ENCODE assay signal across 18 cellular contexts in genomic region chr3:119585193-119585592, GRCh38. TPM values are rescaled to one million over a fixed set of nuclear protein-coding genes. Genes with fewer than 3 reads are reported as not detected.
DNase-seq lines count a peak whose midpoint lies in the region; ATAC-seq, FAIRE-seq and TF ChIP-seq lines count a peak whose summit lies in the region.
"Had no signal": no experiment of that assay in that cellular context is flagged by ENCODE, and none has a peak within 500 bp of the region (broad histone marks: within the 10 kb centered on the region; RNA-seq: fewer than 3 reads in every experiment).

No MANE protein-coding gene starts in this region.

- H3K27me3 ChIP-seq in PC-3 (ENCODE audit: low read length) = no peaks in the 10 kb centered on the region
- no peaks in the 10 kb centered on the region; a peak in 1 of 5 replicates for H3K27me3 ChIP-seq in K562 (ENCODE audit: control insufficient read depth in 2 of 2, insufficient read depth in 2 of 2, low read length in 2 of 2)
- no peaks in the 10 kb centered on the region for H3K27me3 ChIP-seq in smooth muscle cell (ENCODE audit: low read depth)

- 58% methylated on average over 10 of the region's 10 CpGs for WGBS in K562 (ENCODE audit: insufficient coverage, low coverage, missing lambda C conversion rate)
- 93% methylated on average over 10 of the region's 10 CpGs for WGBS in smooth muscle cell (ENCODE audit: low lambda C conversion rate)

- DNase-seq in PC-3 = no peak
- DNase-seq in K562 (ENCODE audit: extremely low read depth in 1 of 4, low spot score in 3 of 4) = no peak
- DNase-seq in memory B cell (ENCODE audit: low spot score in 2 of 2) = no peak
- DNase-seq in urothelium cell line (ENCODE audit: low spot score) = no peak
- no peak for DNase-seq in cerebellar cortex (ENCODE audit: low spot score)
- no peak for DNase-seq in smooth muscle cell (lab: John Stamatoyannopoulos, UW; ENCODE audit: unreplicated experiment)
- no peak for DNase-seq in SHP77 treated with DMSO at 0.1 percent for 48 hours (lab: John Stamatoyannopoulos, UW)
- DNase-seq: CD4-positive, alpha-beta T cell; DMS79; GOT3 had no signal

- no peak overlapping the region for H2AFZ ChIP-seq in PC-3 (ENCODE audit: low read length)
- H2AFZ ChIP-seq in K562 (ENCODE audit: low read depth, low read length) = no peak overlapping the region
- H2AFZ ChIP-seq in smooth muscle cell (ENCODE audit: low read depth) = no peak overlapping the region

- H3K4me3 ChIP-seq in PC-3 (ENCODE audit: low read length) (no peak overlapping the region), K562 (no peak overlapping the region), smooth muscle cell (no peak overlapping the region)
- H3K4me3 ChIP-seq: BLaER1, GM12878, HAP-1 had no signal

- peaks cover 18% of the 10 kb centered on the region for H3K36me3 Mint-ChIP-seq in memory B cell

- CTCF ChIA-PET in PC-3 (lab: Charles Lee) (no interaction called here), K562 (lab: Yijun Ruan, JAX; ENCODE audit: low intra/inter-chr PET ratio) (no interaction called here)

- H3K36me3 ChIP-seq in PC-3 (ENCODE audit: low read depth, low read length) (no peaks in the 10 kb centered on the region), K562 (ENCODE audit: control insufficient read depth, insufficient read depth, low read length) (no peaks in the 10 kb centered on the region), smooth muscle cell (ENCODE audit: low read depth) (no peaks in the 10 kb centered on the region)
- H3K36me3 ChIP-seq: BLaER1, HAP-1 had no signal

- no peak for ATAC-seq in PC-3
- ATAC-seq in K562 = no peak
- no peak for ATAC-seq in memory B cell (ENCODE audit: low read depth)
- ATAC-seq: GM12878 had no signal

- H3K27ac ChIP-seq in PC-3 (ENCODE audit: low read length) = peak overlapping the region; percentile 33
- H3K27ac ChIP-seq in K562 (ENCODE audit: extremely low read depth, low read depth, low read length) = no peak overlapping the region
- H3K27ac ChIP-seq in smooth muscle cell (ENCODE audit: low read depth) = no peak overlapping the region
- H3K27ac ChIP-seq: BLaER1 had no signal

- H3K27me3 Mint-ChIP-seq in memory B cell = no peaks in the 10 kb centered on the region
- H3K27me3 Mint-ChIP-seq: IgD-negative memory B cell had no signal

- peaks cover 13% of the 10 kb centered on the region for H3K4me1 ChIP-seq in PC-3 (ENCODE audit: insufficient read depth, low read length)
- H3K4me1 ChIP-seq in K562 (replicated peaks in 1 of 2; ENCODE audit: control insufficient read depth in 2 of 2, insufficient read depth in 2 of 2, low read length in 2 of 2) = peaks cover 0 to 3% of the 10 kb centered on the region in 2 experiments; a peak in 2 of 5 replicates
- no peaks in the 10 kb centered on the region for H3K4me1 ChIP-seq in smooth muscle cell (ENCODE audit: low read depth)

- H3K27ac Mint-ChIP-seq in memory B cell = peak overlapping the region; percentile 38
- H3K27ac Mint-ChIP-seq: CD4-positive, alpha-beta T cell; IgD-negative memory B cell had no signal

- no peak for TF ChIP-seq EP300 in K562 (IDR thresholded peaks at IDR 0.05; ENCODE audit: low read length)

- no peak overlapping the region for H3K4me3 Mint-ChIP-seq in memory B cell
- H3K4me3 Mint-ChIP-seq: CD4-positive, alpha-beta T cell had no signal

- TF ChIP-seq POLR2A in K562 (conservative IDR thresholded peaks at IDR 0.05) = no peak

- H3F3A ChIP-seq in PC-3 (ENCODE audit: low read length, unreplicated experiment) (no peaks in the 10 kb centered on the region), smooth muscle cell (ENCODE audit: low read depth) (no peaks in the 10 kb centered on the region)

- H3K9me1 ChIP-seq in K562 (ENCODE audit: control insufficient read depth, insufficient read depth, low read length) = no peaks in the 10 kb centered on the region

- in situ Hi-C loops in K562 (cut with MboI) = no loop called here

- H3K4me2 ChIP-seq in PC-3 (ENCODE audit: low read length) (no peak overlapping the region), K562 (ENCODE audit: insufficient read depth, low read length) (no peak overlapping the region), smooth muscle cell (no peak overlapping the region)
- H3K4me2 ChIP-seq: BLaER1 had no signal

- H3K9ac ChIP-seq in PC-3 (ENCODE audit: low read length) (no peak overlapping the region), K562 (ENCODE audit: insufficient read depth in 1 of 2, low read depth in 2 of 2, low read length in 2 of 2) (peak overlapping the region in 1 of 2 experiments; percentile 52; a peak in 1 of 4 replicates), smooth muscle cell (ENCODE audit: low read depth) (no peak overlapping the region)
- H3K9ac ChIP-seq: BLaER1 had no signal

- H3K9me3 ChIP-seq in PC-3 (ENCODE audit: low read length) = no peaks in the 10 kb centered on the region
- no peaks in the 10 kb centered on the region for H3K9me3 ChIP-seq in K562 (replicated peaks; ENCODE audit: control insufficient read depth, insufficient read depth, low read depth, low read length)
- no peaks in the 10 kb centered on the region for H3K9me3 ChIP-seq in smooth muscle cell (replicated peaks; ENCODE audit: low read depth)
- H3K9me3 ChIP-seq: HAP-1 had no signal

- no peak for TF ChIP-seq CTCF in PC-3 (conservative IDR thresholded peaks at IDR 0.05; ENCODE audit: low read depth, low read length)
- no peak for TF ChIP-seq CTCF in K562 (IDR thresholded peaks at IDR 0.05 in 2 of 3, conservative IDR thresholded peaks at IDR 0.05 in 1 of 3; ENCODE audit: insufficient read depth in 2 of 3, low read depth in 1 of 3, low read length in 3 of 3)
- no peak for TF ChIP-seq CTCF in smooth muscle cell (IDR thresholded peaks at IDR 0.05; ENCODE audit: borderline replicate concordance, insufficient read depth, poor library complexity, severe bottlenecking)

- FAIRE-seq in K562 (lab: Jason Lieb, UNC) (no peak), urothelium cell line (lab: Jason Lieb, UNC) (peak; percentile 50)
- FAIRE-seq: GM12878, GM19239 had no signal

- intact Hi-C loops in PC-3 (cut with micrococcal nuclease) = no loop called here
- intact Hi-C loops in K562 (cut with micrococcal nuclease) = no loop called here

- BruUV-seq in PC-3 (replicated peaks; lab: Mats Ljungman, UMichigan) = no TSS peak
- BruUV-seq in K562 (replicated peaks; lab: Mats Ljungman, UMichigan) = no TSS peak

- no peak for TF ChIP-seq RAD21 in K562 (CRISPR knock-in tag; conservative IDR thresholded peaks at IDR 0.05 in 1 of 2, IDR thresholded peaks at IDR 0.05 in 1 of 2)

- no peaks in the 10 kb centered on the region for H3K9me3 Mint-ChIP-seq in memory B cell
- H3K9me3 Mint-ChIP-seq: CD4-positive, alpha-beta T cell had no signal

- H3K4me1 Mint-ChIP-seq in memory B cell = peaks cover 43% of the 10 kb centered on the region

- H3K9me2 ChIP-seq in PC-3 (replicated peaks; ENCODE audit: low read length) = no peaks in the 10 kb centered on the region

- H3K79me2 ChIP-seq in PC-3 (ENCODE audit: low read length) = no peaks in the 10 kb centered on the region
- H3K79me2 ChIP-seq in K562 (ENCODE audit: control insufficient read depth, insufficient read depth, low read length) = no peaks in the 10 kb centered on the region
- H3K79me2 ChIP-seq in smooth muscle cell (ENCODE audit: low read depth) = no peaks in the 10 kb centered on the region

- no peaks in the 10 kb centered on the region for H4K20me1 ChIP-seq in PC-3 (ENCODE audit: low read length)
- H4K20me1 ChIP-seq in K562 (replicated peaks; ENCODE audit: control insufficient read depth, insufficient read depth, low read length) = no peaks in the 10 kb centered on the region
- H4K20me1 ChIP-seq in smooth muscle cell (ENCODE audit: low read depth) = no peaks in the 10 kb centered on the region
- H4K20me1 ChIP-seq: BLaER1 had no signal

- POLR2A ChIA-PET in PC-3 (lab: Charles Lee; ENCODE audit: unreplicated experiment) = no interaction called here
- POLR2A ChIA-PET in K562 (lab: Yijun Ruan, JAX) = interaction anchor here (0.6 to 1.2 kb wide), 3 partner anchors 26 to 73 kb away, joined by 3 read pairs; no protein-coding TSS in a partner anchor

RNA-seq across cellular contexts. Expression of gene ADPRH, which starts 5.9 kb away (rescaled TPM):
- 4.7 and 5.6 TPM in 2 replicates for total RNA-seq in PC-3 (2014; rRNA removed)
- 0.19 and 0.35 TPM in 2 replicates for total RNA-seq in K562 (2011; cell fraction: chromatin; rRNA removed; ENCODE audit: low replicate concordance)
- 0.17 and 0.39 TPM in 2 replicates for total RNA-seq in K562 (2011; cell fraction: nucleolus; rRNA removed)
- total RNA-seq in K562 (2011; cell fraction: nucleoplasm; rRNA removed) = 0.53 and 0.66 TPM in 2 replicates
- 0.45 and 0.57 TPM in 2 replicates for total RNA-seq in K562 (2014; rRNA removed)
- total RNA-seq in K562 (2014; rRNA removed; fragmentation: Illumina TruSeq; extraction: Trizol) = 0.65 and 0.83 TPM in 2 replicates
- total RNA-seq in K562 (2015; rRNA removed; fragmentation: Illumina TruSeq; extraction: Trizol) = 0.57 and 0.87 TPM in 2 replicates
- 1.3 and 1.4 TPM in 2 replicates for total RNA-seq in K562 (2021)
- 0.45 and 0.53 TPM in 2 replicates for polyA plus RNA-seq in K562 (2011; rRNA removed)
- 0.29 and 0.36 TPM in 2 replicates for polyA plus RNA-seq in K562 (2011; cell fraction: cytosol; rRNA removed)
- 0.25 and 0.26 TPM in 2 replicates for polyA plus RNA-seq in K562 (2011; cell fraction: nucleus; rRNA removed)
- polyA plus RNA-seq in K562 (2012) = 1.4 and 3.0 TPM in 2 replicates
- 1.4 and 1.6 TPM in 2 replicates for polyA plus RNA-seq in K562 (2014; fragmentation: Illumina TruSeq; extraction: Trizol)
- under 1 TPM; 0.01 to 0.24 TPM for polyA plus RNA-seq in K562 (2014; fragmentation: Nextera tagmentation; extraction: Ambion mirVana)
- polyA plus RNA-seq in K562 (2014; rRNA removed) = 0.85 and 0.91 TPM in 2 replicates
- 0.42 and 0.84 TPM in 2 replicates for polyA minus RNA-seq in K562 (2011; rRNA and poly(A)+ RNA removed)
- polyA minus RNA-seq in K562 (2011; cell fraction: cytosol; rRNA and poly(A)+ RNA removed) = not detected in 2 replicates
- 0.22 and 0.27 TPM in 2 replicates for polyA minus RNA-seq in K562 (2011; cell fraction: nucleus; rRNA and poly(A)+ RNA removed)
- total RNA-seq in smooth muscle cell = 1.3 and 3.3 TPM in 2 replicates
- polyA plus RNA-seq in smooth muscle cell = 2.2 and 2.9 TPM in 2 replicates
- total RNA-seq: G401 had no signal

RNA-seq across cellular contexts. Expression of gene PLA1A, which starts 12.5 kb away (rescaled TPM):
- 0.36 TPM in 1 of 2 replicates, not detected in the other for total RNA-seq in PC-3 (2014; rRNA removed)
- total RNA-seq in K562 (2011; cell fraction: chromatin; rRNA removed; ENCODE audit: low replicate concordance) = not detected in 2 replicates
- not detected in 2 replicates for total RNA-seq in K562 (2011; cell fraction: nucleolus; rRNA removed)
- not detected in 2 replicates for total RNA-seq in K562 (2011; cell fraction: nucleoplasm; rRNA removed)
- total RNA-seq in K562 (2014; rRNA removed) = not detected in 2 replicates
- total RNA-seq in K562 (2014; rRNA removed; fragmentation: Illumina TruSeq; extraction: Trizol) = not detected in 2 replicates
- not detected in 2 replicates for total RNA-seq in K562 (2015; rRNA removed; fragmentation: Illumina TruSeq; extraction: Trizol)
- not detected in 2 replicates for total RNA-seq in K562 (2021)
- polyA plus RNA-seq in K562 (2011; rRNA removed) = not detected in 2 replicates
- polyA plus RNA-seq in K562 (2011; cell fraction: cytosol; rRNA removed) = not detected in 2 replicates
- polyA plus RNA-seq in K562 (2011; cell fraction: nucleus; rRNA removed) = not detected in 2 replicates
- polyA plus RNA-seq in K562 (2012) = 0.19 TPM in 1 of 2 replicates, not detected in the other
- polyA plus RNA-seq in K562 (2014; fragmentation: Illumina TruSeq; extraction: Trizol) = not detected in 2 replicates
- not detected for polyA plus RNA-seq in K562 (2014; fragmentation: Nextera tagmentation; extraction: Ambion mirVana)
- not detected in 2 replicates for polyA plus RNA-seq in K562 (2014; rRNA removed)
- not detected in 2 replicates for polyA minus RNA-seq in K562 (2011; rRNA and poly(A)+ RNA removed)
- not detected in 2 replicates for polyA minus RNA-seq in K562 (2011; cell fraction: cytosol; rRNA and poly(A)+ RNA removed)
- not detected in 2 replicates for polyA minus RNA-seq in K562 (2011; cell fraction: nucleus; rRNA and poly(A)+ RNA removed)
- total RNA-seq in smooth muscle cell = not detected in 2 replicates
- not detected in 2 replicates for polyA plus RNA-seq in smooth muscle cell
- total RNA-seq: A673; CD4-positive, alpha-beta T cell; G401; HT-29 had no signal
- polyA plus RNA-seq: IgD-negative memory B cell had no signal

RNA-seq across cellular contexts. Expression of gene CD80, which starts 25.8 kb away (rescaled TPM):
- total RNA-seq in PC-3 (2014; rRNA removed) (not detected in 2 replicates), K562 (2014; rRNA removed) (5.0 and 5.5 TPM in 2 replicates), K562 (2014; rRNA removed; fragmentation: Illumina TruSeq; extraction: Trizol) (5.6 and 6.5 TPM in 2 replicates), K562 (2015; rRNA removed; fragmentation: Illumina TruSeq; extraction: Trizol) (6.9 and 8.2 TPM in 2 replicates), K562 (2021) (4.4 and 4.8 TPM in 2 replicates), smooth muscle cell (0.04 TPM in 1 of 2 replicates, not detected in the other)
- total RNA-seq in K562 (2011; cell fraction: chromatin; rRNA removed; ENCODE audit: low replicate concordance) = 10.2 and 14.8 TPM in 2 replicates
- 6.7 and 10.7 TPM in 2 replicates for total RNA-seq in K562 (2011; cell fraction: nucleolus; rRNA removed)
- total RNA-seq in K562 (2011; cell fraction: nucleoplasm; rRNA removed) = 9.2 and 12.3 TPM in 2 replicates
- polyA plus RNA-seq in K562 (2011; rRNA removed) (0.38 and 3.0 TPM in 2 replicates), K562 (2014; fragmentation: Illumina TruSeq; extraction: Trizol) (6.0 and 6.6 TPM in 2 replicates), K562 (2014; fragmentation: Nextera tagmentation; extraction: Ambion mirVana) (1 to 10 TPM; 5.7 to 6.6 TPM), K562 (2014; rRNA removed) (3.7 and 5.3 TPM in 2 replicates), smooth muscle cell (not detected in 2 replicates)
- 0.18 and 1.5 TPM in 2 replicates for polyA plus RNA-seq in K562 (2011; cell fraction: cytosol; rRNA removed)
- 0.21 and 3.3 TPM in 2 replicates for polyA plus RNA-seq in K562 (2011; cell fraction: nucleus; rRNA removed)
- 7.0 and 23.4 TPM in 2 replicates for polyA plus RNA-seq in K562 (2012)
- polyA minus RNA-seq in K562 (2011; rRNA and poly(A)+ RNA removed) = 0.87 and 3.6 TPM in 2 replicates
- 0.86 TPM in 1 of 2 replicates, not detected in the other for polyA minus RNA-seq in K562 (2011; cell fraction: cytosol; rRNA and poly(A)+ RNA removed)
- polyA minus RNA-seq in K562 (2011; cell fraction: nucleus; rRNA and poly(A)+ RNA removed) = 0.11 and 2.2 TPM in 2 replicates
- total RNA-seq: A673, G401, HT-29 had no signal
